In the genomic region with DNA sequence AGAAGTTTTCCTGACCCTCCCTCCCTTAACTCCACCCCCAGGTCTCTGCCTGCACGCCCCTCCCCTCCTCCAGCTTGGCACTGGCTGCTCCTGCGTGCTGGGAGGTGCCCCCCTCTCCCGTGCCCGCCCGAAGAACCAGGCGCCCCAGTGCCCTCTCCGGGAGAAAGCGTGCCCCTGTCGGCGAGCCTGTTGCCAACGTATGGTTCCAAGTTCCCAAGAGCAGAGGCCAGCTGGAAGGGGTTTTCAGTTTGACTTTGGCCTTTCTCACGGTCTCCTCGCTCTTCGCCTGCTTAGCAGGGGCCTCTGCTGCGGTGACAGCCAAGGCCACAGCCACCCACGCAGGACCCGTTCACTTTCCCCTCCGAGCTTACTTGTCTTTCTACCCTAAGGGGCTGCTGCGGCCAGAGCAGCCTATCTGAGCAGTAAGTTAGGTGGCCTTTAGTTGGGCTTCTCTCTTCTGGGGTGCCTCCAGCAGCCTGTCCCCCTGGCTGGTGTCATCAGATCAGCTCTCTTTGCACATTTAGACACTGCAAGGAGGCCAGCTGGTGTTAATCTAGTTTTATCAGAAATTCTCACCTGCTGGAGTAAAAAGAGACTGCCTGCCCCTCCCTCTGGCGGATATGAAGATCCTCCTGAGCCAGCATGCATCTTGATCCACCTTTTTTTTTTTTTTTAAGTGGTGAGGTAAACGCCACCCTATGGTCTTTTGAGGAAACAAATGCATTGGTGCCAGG, we compare ENCODE assay signal across 8 cellular contexts. TPM values are rescaled to one million over a fixed set of nuclear protein-coding genes. Genes with fewer than 3 reads are reported as not detected.
DNase-seq lines count a peak whose midpoint lies in the region; ATAC-seq, FAIRE-seq and TF ChIP-seq lines count a peak whose summit lies in the region.

No MANE protein-coding gene starts in this region.

- no peaks in the 10 kb centered on the region for H3K36me3 ChIP-seq in kidney (ENCODE audit: control insufficient read depth in 1 of 2, insufficient read depth in 2 of 2, low read length in 2 of 2)

- POLR2A ChIA-PET in MCF 10A (lab: Yijun Ruan, JAX), result interaction anchor here (0.7 to 1.9 kb wide), 6 partner anchors 11 to 766 kb away, joined by 3 to 5 read pairs (median 3); a partner anchor contains a TSS

- H3K4me3 Mint-ChIP-seq in MCF 10A (ENCODE audit: unreplicated experiment), result peak overlapping the region; percentile 9

- H3K4me3 ChIP-seq in kidney (ENCODE audit: low read length in 2 of 2), result peak overlapping the region; percentile 49 to 50

- no peaks in the 10 kb centered on the region for H3K9me3 ChIP-seq in kidney (ENCODE audit: control insufficient read depth in 1 of 2, low read length in 2 of 2)

- no peaks in the 10 kb centered on the region for H3K36me3 Mint-ChIP-seq in MCF 10A (ENCODE audit: insufficient read depth, unreplicated experiment)

- peaks cover 73% of the 10 kb centered on the region for H3K27me3 Mint-ChIP-seq in MCF 10A (ENCODE audit: insufficient read depth, unreplicated experiment)

- H3K4me1 Mint-ChIP-seq in MCF 10A (ENCODE audit: insufficient read depth, unreplicated experiment), result peaks cover 14% of the 10 kb centered on the region

- DNase-seq in AG20443 (ENCODE audit: low spot score) (peak; percentile 45), NCI-H510A treated with DMSO at 0.1 percent for 48 hours (lab: John Stamatoyannopoulos, UW) (peak; percentile 72), MCF 10A (ENCODE audit: unreplicated experiment) (peak; percentile 34), kidney (peak; percentile 85), OCI-M1 (lab: John Stamatoyannopoulos, UW) (no peak), amniotic stem cell (lab: John Stamatoyannopoulos, UW) (no peak)
- peak; percentile 24 to 35 for DNase-seq in stimulated activated CD4-positive, alpha-beta T cell treated with anti-CD3 and anti-CD28 coated beads, Interleukin-2, amount 100 ng/mL, for 24 hours

- peak overlapping the region; percentile 9 to 12 for H3K9ac ChIP-seq in kidney (ENCODE audit: low read length in 2 of 2)

- intact Hi-C loops in MCF 10A (cut with micrococcal nuclease), result loop anchor here (5.0 kb wide), 2 partner anchors 227 to 767 kb away; a partner anchor contains a TSS
- intact Hi-C loops in kidney (cut with DNase I), result no loop called here

- no peak for FAIRE-seq in kidney (lab: Jason Lieb, UNC)

- BruUV-seq in MCF 10A (replicated peaks; lab: Mats Ljungman, UMichigan), result no TSS peak

- peak; percentile 37 for ATAC-seq in GM18867 (IDR thresholded peaks at IDR 0.05; ENCODE audit: unreplicated experiment)

- CTCF ChIA-PET in MCF 10A (lab: Yijun Ruan, JAX), result interaction anchor here (0.6 to 3.0 kb wide), 26 partner anchors 17 to 1747 kb away, joined by 3 to 26 read pairs (median 4); no protein-coding TSS in a partner anchor

- H3K27ac Mint-ChIP-seq in MCF 10A (ENCODE audit: low read depth, unreplicated experiment), result no peak overlapping the region

- peak overlapping the region in 1 of 2 donors; percentile 52 for H3K27ac ChIP-seq in kidney (ENCODE audit: low read depth in 2 of 2, low read length in 2 of 2)

- H3K9me3 Mint-ChIP-seq in MCF 10A (ENCODE audit: unreplicated experiment), result no peaks in the 10 kb centered on the region

- H3K4me1 ChIP-seq in kidney (ENCODE audit: control insufficient read depth in 1 of 2, insufficient read depth in 1 of 2, low read depth in 1 of 2, low read length in 2 of 2), result peaks cover 17% of the 10 kb centered on the region in 2 donors

- peak; percentile 9 for TF ChIP-seq CTCF in MCF 10A (IDR thresholded peaks at IDR 0.05; ENCODE audit: unreplicated experiment)
- no peak for TF ChIP-seq CTCF in kidney (IDR thresholded peaks at IDR 0.05; ENCODE audit: borderline replicate concordance, extremely low read depth, insufficient read depth)

RNA-seq across cellular contexts. Expression of a gene that starts 1.5 kb away (rescaled TPM):
- 0.37 and 0.56 TPM in 2 replicates for total RNA-seq in MCF 10A (2022)
- 1.6 TPM for total RNA-seq in kidney
- 1.9 TPM for polyA plus RNA-seq in kidney (ENCODE audit: insufficient read depth, low read depth, low replicate concordance)

Comparison
In these comparisons a context has a peak if more than half of its experiments do, and no peak if none do; other contexts are left out.
1. DNase-seq: peak in AG20443 (single experiment), NCI-H510A treated with DMSO at 0.1 percent for 48 hours (single experiment), MCF 10A (single experiment), kidney (single experiment) and stimulated activated CD4-positive, alpha-beta T cell treated with anti-CD3 and anti-CD28 coated beads, Interleukin-2, amount 100 ng/mL, for 24 hours (2 of 2); none in OCI-M1 (single experiment) and amniotic stem cell (single experiment).